In genomic region chr5:168290902-168291280, GRCh38 we compare ENCODE assay signal across 9 cellular contexts. TPM values are rescaled to one million over a fixed set of nuclear protein-coding genes. Genes with fewer than 3 reads are reported as not detected.
DNase-seq lines count a peak whose midpoint lies in the region; ATAC-seq and TF ChIP-seq lines count a peak whose summit lies in the region.
"Had no signal": no experiment of that assay in that cellular context is flagged by ENCODE, and none has a peak within 500 bp of the region (broad histone marks: within the 10 kb centered on the region; RNA-seq: fewer than 3 reads in every experiment).

No MANE protein-coding gene starts in this region.

- peaks cover 0 to 26% (median 12%) of the 10 kb centered on the region in 11 experiments; a peak in 13 of 22 replicates for H3K27me3 ChIP-seq in BLaER1 treated with 17β-estradiol and CSF1 and Interleukin-3, amounts not matched to agents 10 nM and 100 nM
- peaks cover 0 to 41% (median 0%) of the 10 kb centered on the region in 45 donors for H3K27me3 ChIP-seq in dorsolateral prefrontal cortex

- peaks cover 45 to 52% of the 10 kb centered on the region in 2 donors for H3K27me3 Mint-ChIP-seq in natural killer cell (ENCODE audit: low read depth in 2 of 2)

- H3K9me3 Mint-ChIP-seq in natural killer cell, result no peaks in the 10 kb centered on the region

- ATAC-seq in natural killer cell, result no peak
- ATAC-seq in GM18519 (IDR thresholded peaks at IDR 0.05; ENCODE audit: low FRiP score, unreplicated experiment), result no peak
- no peak for ATAC-seq in HG02588 (IDR thresholded peaks at IDR 0.05; ENCODE audit: unreplicated experiment)
- ATAC-seq in GM19455 (IDR thresholded peaks at IDR 0.05; ENCODE audit: unreplicated experiment), result no peak
- ATAC-seq in GM21786 (IDR thresholded peaks at IDR 0.05; ENCODE audit: unreplicated experiment), result no peak

- TF ChIP-seq CTCF in LNCaP clone FGC (IDR thresholded peaks at IDR 0.05; ENCODE audit: control insufficient read depth, extremely low read depth, insufficient read depth), result no peak
- TF ChIP-seq CTCF in dorsolateral prefrontal cortex (IDR thresholded peaks at IDR 0.05 in 54 of 56, conservative IDR thresholded peaks at IDR 0.05 in 2 of 56; ENCODE audit: low read depth in 1 of 56, partially characterized antibody in 56 of 56), result no peak
- no peak for TF ChIP-seq CTCF in natural killer cell (IDR thresholded peaks at IDR 0.05)

- no peaks in the 10 kb centered on the region for H3K36me3 ChIP-seq in BLaER1 treated with 17β-estradiol and CSF1 and Interleukin-3, amounts not matched to agents 10 nM and 100 nM
- H3K36me3 ChIP-seq: esophagus muscularis mucosa had no signal

- intact Hi-C loops in dorsolateral prefrontal cortex (cut with DNase I), result loop anchor here in 1 of 2 donors (10.0 kb wide), 1 partner anchor 144 kb away; no protein-coding TSS in a partner anchor
- intact Hi-C loops in natural killer cell (cut with micrococcal nuclease), result no loop called here

- H3K4me2 ChIP-seq in BLaER1 treated with 17β-estradiol and CSF1 and Interleukin-3, amounts not matched to agents 10 nM and 100 nM, result peak overlapping the region; percentile 83 to 98 (median 93)

- DNase-seq in LNCaP clone FGC (ENCODE audit: low read depth) (no peak), dorsolateral prefrontal cortex (no peak), natural killer cell (no peak)

- no peak overlapping the region for H3K27ac Mint-ChIP-seq in natural killer cell

- peaks cover 0 to 7% (median 0%) of the 10 kb centered on the region in 11 experiments; a peak in 5 of 22 replicates for H4K20me1 ChIP-seq in BLaER1 treated with 17β-estradiol and CSF1 and Interleukin-3, amounts not matched to agents 10 nM and 100 nM

- no peak overlapping the region for H3K27ac ChIP-seq in BLaER1 treated with 17β-estradiol and CSF1 and Interleukin-3, amounts not matched to agents 10 nM and 100 nM
- peak overlapping the region in 8 of 59 donors; percentile 3 to 68 (median 40) for H3K27ac ChIP-seq in dorsolateral prefrontal cortex
- H3K27ac ChIP-seq: esophagus muscularis mucosa had no signal

- no peaks in the 10 kb centered on the region for H3K36me3 Mint-ChIP-seq in natural killer cell

- peak overlapping the region in 3 of 11 experiments; percentile 74 to 79 (median 79); a peak in 5 of 22 replicates for H3K9ac ChIP-seq in BLaER1 treated with 17β-estradiol and CSF1 and Interleukin-3, amounts not matched to agents 10 nM and 100 nM

- H3K4me1 ChIP-seq in BLaER1 treated with 17β-estradiol and CSF1 and Interleukin-3, amounts not matched to agents 10 nM and 100 nM, result peaks cover 21 to 40% (median 27%) of the 10 kb centered on the region in 10 experiments

- peak overlapping the region; percentile 84 for H3K4me3 Mint-ChIP-seq in natural killer cell

- peak overlapping the region; percentile 67 to 82 (median 76); a peak in 19 of 20 replicates for H3K4me3 ChIP-seq in BLaER1 treated with 17β-estradiol and CSF1 and Interleukin-3, amounts not matched to agents 10 nM and 100 nM
- H3K4me3 ChIP-seq in LNCaP clone FGC (ENCODE audit: low read depth, low read length) (peak overlapping the region; percentile 74), dorsolateral prefrontal cortex (peak overlapping the region in 55 of 59 donors; percentile 6 to 76 (median 63))

- 0 out of 22 replicates have a peak, but pooled peaks cover 0 to 1% (median 0%) of the 10 kb centered on the region in 11 experiments for H3K9me3 ChIP-seq in BLaER1 treated with 17β-estradiol and CSF1 and Interleukin-3, amounts not matched to agents 10 nM and 100 nM (replicated peaks in 1 of 11)
- H3K9me3 ChIP-seq: esophagus muscularis mucosa had no signal

- peaks cover 5 to 10% of the 10 kb centered on the region in 2 donors for H3K4me1 Mint-ChIP-seq in natural killer cell

RNA-seq across cellular contexts. Expression of gene WWC1, which starts 0.6 kb away (rescaled TPM):
- total RNA-seq in dorsolateral prefrontal cortex, result 100 to 1,000 TPM in 1 of 120 experiments, 10 to 100 TPM in 119; 35.7 to 130 (median 56.1) TPM
- under 1 TPM; 0.42 to 0.66 (median 0.53) TPM for total RNA-seq in natural killer cell

Comparison
In these comparisons a context has a peak if more than half of its experiments do, and no peak if none do; other contexts are left out.
1. RNA of gene WWC1, which starts 0.6 kb away (total RNA-seq): 35.7 to 130 TPM in dorsolateral prefrontal cortex; 0.42 to 0.66 TPM in natural killer cell; every median in the first group is over 10 times any median in the second.
2. Peak in every context shown above with its lines, with median percentiles within 50 percentile points of each other: H3K4me3 ChIP-seq.